11 cellular contexts compared by ENCODE assay signal in genomic region chr2:105809099-105809473, GRCh38.
DNase-seq lines count a peak whose midpoint lies in the region; ATAC-seq and TF ChIP-seq lines count a peak whose summit lies in the region.
"Had no signal": no experiment of that assay in that cellular context is flagged by ENCODE, and none has a peak within 500 bp of the region (broad histone marks: within the 10 kb centered on the region; RNA-seq: fewer than 3 reads in every experiment).

No MANE protein-coding gene starts in this region.

- DNase-seq in CD8-positive, alpha-beta T cell, result no peak
- DNase-seq in epithelial cell of esophagus (ENCODE audit: low read depth) (peak; percentile 53), left lung (no peak), DMS53 treated with DMSO at 0.1 percent for 48 hours (lab: John Stamatoyannopoulos, UW; ENCODE audit: unreplicated experiment) (no peak), GM13977 (ENCODE audit: low spot score) (no peak), putamen (ENCODE audit: low spot score) (no peak)
- DNase-seq: pancreas had no signal

- H3K4me3 Mint-ChIP-seq in CD8-positive, alpha-beta T cell, result peak overlapping the region; percentile 42
- H3K4me3 Mint-ChIP-seq: CD14-positive monocyte had no signal

- peaks cover 88% of the 10 kb centered on the region for H3K4me1 Mint-ChIP-seq in CD8-positive, alpha-beta T cell (ENCODE audit: low read depth)

- no peak overlapping the region for H3K27ac ChIP-seq in CD8-positive, alpha-beta T cell (ENCODE audit: low read depth, low read length)
- H3K27ac ChIP-seq in left lung, result no peak overlapping the region
- H3K27ac ChIP-seq: pancreas had no signal

- H3K27me3 Mint-ChIP-seq in CD8-positive, alpha-beta T cell (ENCODE audit: low read depth), result no peaks in the 10 kb centered on the region
- H3K27me3 Mint-ChIP-seq: IgD-negative memory B cell had no signal

- in situ Hi-C loops in GM13977 (cut with MboI; ENCODE audit: low pct_unique_long_range_greater_than_20kb, low sequenced_read_pairs, unreplicated experiment), result no loop called here

- TF ChIP-seq CTCF in CD8-positive, alpha-beta T cell (IDR thresholded peaks at IDR 0.05), result no peak
- TF ChIP-seq CTCF in epithelial cell of esophagus (IDR thresholded peaks at IDR 0.05; ENCODE audit: insufficient read depth, low read depth, low read length, missing control alignments), result no peak
- no peak for TF ChIP-seq CTCF in left lung (IDR thresholded peaks at IDR 0.05)
- TF ChIP-seq CTCF in GM13977 (IDR thresholded peaks at IDR 0.05; ENCODE audit: extremely low read depth, insufficient read depth, missing control alignments), result no peak

- no peaks in the 10 kb centered on the region for H3K9me3 ChIP-seq in CD8-positive, alpha-beta T cell (ENCODE audit: low read length)
- no peaks in the 10 kb centered on the region for H3K9me3 ChIP-seq in left lung
- H3K9me3 ChIP-seq: pancreas had no signal

- POLR2A ChIA-PET in CD8-positive, alpha-beta T cell (lab: Charles Lee), result interaction anchor here (0.6 to 0.9 kb wide), 2 partner anchors 10 to 63 kb away, joined by 3 read pairs; no protein-coding TSS in a partner anchor

- no peaks in the 10 kb centered on the region for H3K36me3 ChIP-seq in CD8-positive, alpha-beta T cell (ENCODE audit: insufficient read depth, low read length)
- no peaks in the 10 kb centered on the region for H3K36me3 ChIP-seq in left lung
- H3K36me3 ChIP-seq: pancreas had no signal

- peaks cover 93% of the 10 kb centered on the region for H3K4me1 ChIP-seq in CD8-positive, alpha-beta T cell (ENCODE audit: insufficient read depth, low read length)
- H3K4me1 ChIP-seq in left lung, result peaks cover 15 to 27% of the 10 kb centered on the region in 2 donors

- H3K4me3 ChIP-seq in CD8-positive, alpha-beta T cell (ENCODE audit: low read depth, low read length), result no peak overlapping the region
- H3K4me3 ChIP-seq in epithelial cell of esophagus (ENCODE audit: low read length), result no peak overlapping the region
- no peak overlapping the region for H3K4me3 ChIP-seq in left lung
- H3K4me3 ChIP-seq: pancreas had no signal

- peak overlapping the region; percentile 90 for H3K27ac Mint-ChIP-seq in CD8-positive, alpha-beta T cell

- no peaks in the 10 kb centered on the region for H3K27me3 ChIP-seq in CD8-positive, alpha-beta T cell (ENCODE audit: insufficient read depth, low read length)
- H3K27me3 ChIP-seq in left lung, result no peaks in the 10 kb centered on the region
- H3K27me3 ChIP-seq: pancreas had no signal

- peaks cover 45% of the 10 kb centered on the region for H3K36me3 Mint-ChIP-seq in CD8-positive, alpha-beta T cell

- peak; percentile 48 for ATAC-seq in CD8-positive, alpha-beta T cell
- ATAC-seq in GM19397 (IDR thresholded peaks at IDR 0.05; ENCODE audit: unreplicated experiment) (peak; percentile 38), HG03571 (IDR thresholded peaks at IDR 0.05; ENCODE audit: unreplicated experiment) (peak; percentile 42), left lung (no peak)
- ATAC-seq: pancreas had no signal

- H3K9me3 Mint-ChIP-seq in CD8-positive, alpha-beta T cell, result no peaks in the 10 kb centered on the region
- H3K9me3 Mint-ChIP-seq: CD14-positive monocyte, IgD-negative memory B cell had no signal

- CTCF ChIA-PET in CD8-positive, alpha-beta T cell (lab: Charles Lee), result interaction anchor here (0.9 kb wide), 1 partner anchor 61 kb away, joined by 3 read pairs; no protein-coding TSS in a partner anchor

- intact Hi-C loops in CD8-positive, alpha-beta T cell (cut with DNase I, micrococcal nuclease), result loop anchor here in 1 of 2 experiments (10.0 kb wide), 1 partner anchor 46 kb away; no protein-coding TSS in a partner anchor
- intact Hi-C loops in left lung (cut with DNase I), result no loop called here
